In the genomic region with DNA sequence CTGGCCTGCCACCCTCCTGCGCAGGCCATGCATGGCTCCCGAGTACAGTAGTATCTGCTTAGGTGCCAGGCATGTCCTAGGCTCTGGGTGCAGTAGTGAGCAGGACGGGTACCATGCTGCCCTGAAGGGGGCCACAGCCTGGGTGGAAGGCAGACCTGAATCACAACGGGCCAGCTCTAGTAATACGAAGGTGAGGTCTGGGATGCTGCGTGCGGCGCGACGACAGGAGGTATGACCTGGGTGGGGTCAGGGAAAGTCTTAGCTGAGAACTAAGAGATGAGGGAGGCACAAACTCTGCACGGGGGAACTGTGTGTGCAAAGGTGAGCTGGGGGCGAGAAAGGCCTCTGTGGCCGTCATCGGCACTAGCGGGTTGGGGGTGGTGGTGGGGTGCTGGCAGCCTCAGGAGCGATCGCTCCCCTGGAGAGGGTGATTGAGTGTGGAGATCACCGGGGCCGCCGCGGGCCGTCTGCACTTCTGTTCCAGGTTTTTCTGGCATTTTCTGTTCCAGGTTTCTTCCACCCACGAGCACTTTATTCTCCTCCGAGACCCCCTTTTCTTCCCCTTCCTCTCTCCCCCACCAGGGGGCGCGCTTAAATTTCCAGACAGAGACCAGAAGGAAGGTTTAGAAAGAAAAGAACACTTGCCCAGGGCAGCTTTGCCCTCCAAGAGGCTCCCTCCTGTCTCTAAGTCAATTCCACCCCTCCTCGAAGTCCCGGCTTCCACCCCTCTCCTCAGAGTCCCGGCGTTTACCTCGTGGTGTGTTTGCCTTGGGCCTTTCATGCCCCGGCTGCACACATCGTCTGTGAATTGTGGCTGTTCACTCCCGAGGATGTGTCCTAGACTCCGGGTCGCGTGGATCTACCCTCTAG, we compare ENCODE assay signal across 8 cellular contexts. TPM values are rescaled to one million over a fixed set of nuclear protein-coding genes. Genes with fewer than 3 reads are reported as not detected.
DNase-seq lines count a peak whose midpoint lies in the region; ATAC-seq and TF ChIP-seq lines count a peak whose summit lies in the region.

No MANE protein-coding gene starts in this region.

- no peak overlapping the region for H3K4me3 Mint-ChIP-seq in glutamatergic neuron (ENCODE audit: unreplicated experiment)

- H3K4me3 ChIP-seq in HL-60 (replicated peaks; ENCODE audit: insufficient read depth, low read length) = no peak overlapping the region
- H3K4me3 ChIP-seq in retinal pigment epithelial cell (ENCODE audit: low read length) = no peak overlapping the region

- TF ChIP-seq CTCF in C4-2B (conservative IDR thresholded peaks at IDR 0.05) (peak; percentile 94), HL-60 (IDR thresholded peaks at IDR 0.05; ENCODE audit: insufficient read depth, low read length) (peak; percentile 28), glutamatergic neuron (IDR thresholded peaks at IDR 0.05; ENCODE audit: partially characterized antibody, unreplicated experiment) (peak; percentile 93), retinal pigment epithelial cell (conservative IDR thresholded peaks at IDR 0.05; ENCODE audit: low read depth, low read length) (peak; percentile 87)

- peak in 1 of 2 experiments; percentile 49 for DNase-seq in HL-60 (ENCODE audit: low read depth in 1 of 2, low spot score in 1 of 2)
- DNase-seq in SHP77 treated with DMSO at 0.1 percent for 48 hours (lab: John Stamatoyannopoulos, UW) = peak; percentile 50
- DNase-seq in activated T-helper 9 cell treated with anti-CD3 and anti-CD28 coated beads, Interleukin-2, amount 50 U/mL, for 16 hours (ENCODE audit: low read depth) = peak; percentile 48
- DNase-seq in glutamatergic neuron = peak; percentile 89
- no peak for DNase-seq in retinal pigment epithelial cell (ENCODE audit: low read depth)

- H3K4me1 Mint-ChIP-seq in glutamatergic neuron (ENCODE audit: low read depth, unreplicated experiment) = peaks cover 22% of the 10 kb centered on the region

- H3K27ac ChIP-seq in C4-2B (no peak overlapping the region; the same call in 1 of the 2 replicates), HL-60 (replicated peaks) (no peak overlapping the region)

- ATAC-seq in HG03354 (IDR thresholded peaks at IDR 0.05; ENCODE audit: poor library complexity, severe bottlenecking, unreplicated experiment) = no peak
- no peak for ATAC-seq in HG03457 (IDR thresholded peaks at IDR 0.05; ENCODE audit: unreplicated experiment)

- peaks cover 9% of the 10 kb centered on the region for H3K9me3 Mint-ChIP-seq in glutamatergic neuron (ENCODE audit: unreplicated experiment)

- H3K27me3 Mint-ChIP-seq in glutamatergic neuron (ENCODE audit: unreplicated experiment) = peaks cover 19% of the 10 kb centered on the region

- H3K27me3 ChIP-seq in HL-60 (ENCODE audit: insufficient read depth, poor library complexity, severe bottlenecking) = no peaks in the 10 kb centered on the region

- H3K36me3 Mint-ChIP-seq in glutamatergic neuron (ENCODE audit: unreplicated experiment) = no peaks in the 10 kb centered on the region

- H3K27ac Mint-ChIP-seq in glutamatergic neuron (ENCODE audit: unreplicated experiment) = peak overlapping the region; percentile 72

RNA-seq across cellular contexts. Expression of gene PDLIM4, which starts 15.1 kb away (rescaled TPM):
- 81.6 TPM for total RNA-seq in glutamatergic neuron (ENCODE audit: unreplicated experiment)

RNA-seq across cellular contexts. Expression of gene SLC22A4, which starts 21.6 kb away (rescaled TPM):
- 0.37 TPM for total RNA-seq in glutamatergic neuron (ENCODE audit: unreplicated experiment)

RNA-seq across cellular contexts. Expression of gene P4HA2, which starts 44.9 kb away (rescaled TPM):
- 26.6 TPM for total RNA-seq in glutamatergic neuron (ENCODE audit: unreplicated experiment)

Comparison
In these comparisons a context has a peak if more than half of its experiments do, and no peak if none do; other contexts are left out.
1. CTCF ChIP-seq: peak in every context shown above with its lines; median percentile 94 in C4-2B; 93 in glutamatergic neuron; 87 in retinal pigment epithelial cell; 28 in HL-60.